In genomic region chr2:144350151-144350802, GRCh38 we compare ENCODE assay signal across 1 cellular context.
A peak's percentile ranks its signal among the peaks of the same experiment; 100 is the strongest.
TF ChIP-seq lines count a peak whose summit lies in the region.

No MANE protein-coding gene starts in this region.

TF ChIP-seq in K562, 482 proteins besides CTCF, POLR2A, EP300 and RAD21 (continued from another document and continues in another):
- TF ChIP-seq ZBTB43 (CRISPR knock-in tag; IDR thresholded peaks at IDR 0.05): no peak
- TF ChIP-seq ZHX1 (conservative IDR thresholded peaks at IDR 0.05; ENCODE audit: low read length): no peak
- no peak for TF ChIP-seq RREB1 (CRISPR knock-in tag; IDR thresholded peaks at IDR 0.05)
- TF ChIP-seq NEUROD1 (IDR thresholded peaks at IDR 0.05; ENCODE audit: borderline replicate concordance, low read depth, low read length, partially characterized antibody): no peak
- TF ChIP-seq SRF (CRISPR knock-in tag; IDR thresholded peaks at IDR 0.05): no peak
- no peak for TF ChIP-seq JUND (IDR thresholded peaks at IDR 0.05; ENCODE audit: borderline replicate concordance, low read depth, low read length)
- no peak; the same call in 2 of the 3 replicates for TF ChIP-seq JUND (tag; IDR thresholded peaks at IDR 0.05; ENCODE audit: borderline replicate concordance, low read depth, low read length)
- TF ChIP-seq TRIM24 (IDR thresholded peaks at IDR 0.05): peak in 1 of 2 experiments; percentile 21; a peak in 1 of 4 replicates
- TF ChIP-seq CAMTA2 (CRISPR knock-in tag; conservative IDR thresholded peaks at IDR 0.05): no peak
- TF ChIP-seq PRDM10 (IDR thresholded peaks at IDR 0.05; ENCODE audit: partially characterized antibody): no peak
- TF ChIP-seq GATAD2A (IDR thresholded peaks at IDR 0.05): no peak; the same call in 1 of the 2 replicates
- TF ChIP-seq ZC3H11A (IDR thresholded peaks at IDR 0.05; ENCODE audit: low read depth, low read length): no peak
- TF ChIP-seq HMGXB4 (CRISPR knock-in tag; IDR thresholded peaks at IDR 0.05): no peak
- no peak for TF ChIP-seq RFX5 (IDR thresholded peaks at IDR 0.05; ENCODE audit: low read depth, low read length)
- no peak for TF ChIP-seq MBD1 (CRISPR knock-in tag; IDR thresholded peaks at IDR 0.05)
- TF ChIP-seq MYNN (IDR thresholded peaks at IDR 0.05): no peak
- no peak for TF ChIP-seq MYNN (CRISPR knock-in tag; IDR thresholded peaks at IDR 0.05)
- no peak for TF ChIP-seq SRSF3 (IDR thresholded peaks at IDR 0.05; ENCODE audit: insufficient read depth, low read length)
- peak in 1 of 2 experiments; percentile 17; a peak in 1 of 4 replicates for TF ChIP-seq RCOR1 (IDR thresholded peaks at IDR 0.05; ENCODE audit: borderline replicate concordance in 1 of 2, low read depth in 2 of 2, low read length in 2 of 2)
- no peak for TF ChIP-seq PRMT5 (CRISPR knock-in tag; IDR thresholded peaks at IDR 0.05)
- no peak for TF ChIP-seq TSHZ1 (CRISPR knock-in tag; IDR thresholded peaks at IDR 0.05)
- TF ChIP-seq MIER1 (IDR thresholded peaks at IDR 0.05; ENCODE audit: low read depth): 0 out of 2 replicates have a peak, but pooled peaks have one; percentile 51
- TF ChIP-seq CHAMP1 (IDR thresholded peaks at IDR 0.05): no peak
- no peak for TF ChIP-seq FOXM1 (IDR thresholded peaks at IDR 0.05; ENCODE audit: low read depth)
- TF ChIP-seq FOXM1 (CRISPR knock-in tag; IDR thresholded peaks at IDR 0.05; ENCODE audit: low read depth): no peak
- TF ChIP-seq EHMT2 (IDR thresholded peaks at IDR 0.05): no peak
- peak; percentile 66 for TF ChIP-seq NFE2 (IDR thresholded peaks at IDR 0.05; ENCODE audit: low read depth)
- TF ChIP-seq MAFF (IDR thresholded peaks at IDR 0.05; ENCODE audit: low read length): no peak
- TF ChIP-seq ZKSCAN1 (IDR thresholded peaks at IDR 0.05; ENCODE audit: low read depth, low read length): no peak
